8 cellular contexts compared by ENCODE assay signal in the genomic region with DNA sequence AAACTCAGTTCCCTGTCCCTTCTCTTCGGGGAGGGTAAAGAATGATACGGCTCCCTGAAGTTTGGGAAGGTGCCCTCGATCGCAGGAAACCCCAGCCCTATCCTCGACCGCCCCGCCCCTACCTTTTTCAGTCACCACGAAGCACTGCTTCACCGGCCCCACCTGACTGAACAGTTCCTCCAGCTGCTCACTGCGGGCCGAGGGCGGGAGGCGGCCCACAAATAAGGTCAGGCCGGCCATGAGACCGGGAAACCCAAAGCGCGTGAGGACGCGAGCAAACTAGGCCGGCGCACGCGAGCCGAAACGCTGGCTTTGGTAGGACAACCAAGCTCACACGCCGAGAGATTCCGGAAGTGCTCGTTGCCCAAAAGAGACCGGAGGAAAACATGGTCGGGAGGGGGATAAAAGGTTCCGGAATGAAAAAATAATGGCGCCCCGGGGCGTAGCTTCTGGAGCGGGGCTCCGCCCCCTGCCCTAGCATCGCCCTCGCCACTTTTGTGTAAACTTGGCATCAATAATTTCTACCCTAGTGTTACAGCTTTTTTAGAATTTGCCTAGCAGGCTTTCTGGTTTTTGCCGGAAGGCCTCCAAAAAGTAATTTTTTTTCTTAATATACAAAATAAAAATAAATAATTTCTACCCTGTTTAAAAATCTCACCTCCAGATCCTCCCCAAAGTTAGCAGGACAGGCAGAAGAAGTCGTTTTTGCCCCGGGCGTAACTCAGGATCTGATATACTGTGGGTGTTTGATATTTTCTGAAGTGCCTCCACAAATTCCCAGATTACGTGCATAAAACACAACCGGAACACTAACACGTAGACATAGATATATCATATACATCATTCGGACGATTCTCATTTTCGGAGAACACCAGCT. TPM values are rescaled to one million over a fixed set of nuclear protein-coding genes. Genes with fewer than 3 reads are reported as not detected.
A peak's percentile ranks its signal among the peaks of the same experiment; 100 is the strongest.
DNase-seq lines count a peak whose midpoint lies in the region; ATAC-seq and TF ChIP-seq lines count a peak whose summit lies in the region.

A gene with protein sequence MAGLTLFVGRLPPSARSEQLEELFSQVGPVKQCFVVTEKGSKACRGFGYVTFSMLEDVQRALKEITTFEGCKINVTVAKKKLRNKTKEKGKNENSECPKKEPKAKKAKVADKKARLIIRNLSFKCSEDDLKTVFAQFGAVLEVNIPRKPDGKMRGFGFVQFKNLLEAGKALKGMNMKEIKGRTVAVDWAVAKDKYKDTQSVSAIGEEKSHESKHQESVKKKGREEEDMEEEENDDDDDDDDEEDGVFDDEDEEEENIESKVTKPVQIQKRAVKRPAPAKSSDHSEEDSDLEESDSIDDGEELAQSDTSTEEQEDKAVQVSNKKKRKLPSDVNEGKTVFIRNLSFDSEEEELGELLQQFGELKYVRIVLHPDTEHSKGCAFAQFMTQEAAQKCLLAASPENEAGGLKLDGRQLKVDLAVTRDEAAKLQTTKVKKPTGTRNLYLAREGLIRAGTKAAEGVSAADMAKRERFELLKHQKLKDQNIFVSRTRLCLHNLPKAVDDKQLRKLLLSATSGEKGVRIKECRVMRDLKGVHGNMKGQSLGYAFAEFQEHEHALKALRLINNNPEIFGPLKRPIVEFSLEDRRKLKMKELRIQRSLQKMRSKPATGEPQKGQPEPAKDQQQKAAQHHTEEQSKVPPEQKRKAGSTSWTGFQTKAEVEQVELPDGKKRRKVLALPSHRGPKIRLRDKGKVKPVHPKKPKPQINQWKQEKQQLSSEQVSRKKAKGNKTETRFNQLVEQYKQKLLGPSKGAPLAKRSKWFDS (minus strand): TSS at position 355 of the 877 bp plus-strand sequence. CDS start 115 bp downstream, at position 240.

- WGBS in HUES64, result 14% methylated on average over 46 of the region's 49 CpGs

- H3K4me1 ChIP-seq in HUES64 (ENCODE audit: insufficient read depth, low read length) (no peaks in the 10 kb centered on the region), mucosa of descending colon (ENCODE audit: low read depth) (peaks cover 16% of the 10 kb centered on the region)

- H3K36me3 ChIP-seq in HUES64 (ENCODE audit: insufficient read depth, low read length), result peaks cover 23% of the 10 kb centered on the region
- H3K36me3 ChIP-seq in mucosa of descending colon (ENCODE audit: low read depth), result no peaks in the 10 kb centered on the region

- peaks cover 15% of the 10 kb centered on the region for H3K27me3 ChIP-seq in HUES64 (ENCODE audit: insufficient read depth, low read length)

- ATAC-seq in GM21515 (IDR thresholded peaks at IDR 0.05; ENCODE audit: unreplicated experiment), result peak; percentile 92
- peak; percentile 97 for ATAC-seq in mucosa of descending colon

- peak within 1 kb of the TSS; percentile 81 for H3K9ac ChIP-seq in HUES64 (ENCODE audit: low read depth, low read length)

- H3K9me3 ChIP-seq in HUES64 (ENCODE audit: insufficient read depth, low read depth, low read length) (no peaks in the 10 kb centered on the region), mucosa of descending colon (no peaks in the 10 kb centered on the region)

- H3K4me3 ChIP-seq in HUES64 (ENCODE audit: low read length), result peak within 1 kb of the TSS; percentile 87
- peak within 1 kb of the TSS; percentile 84 for H3K4me3 ChIP-seq in epithelial cell of esophagus (ENCODE audit: low read length)
- peak within 1 kb of the TSS; percentile 67 for H3K4me3 ChIP-seq in mucosa of descending colon

- peak within 1 kb of the TSS; percentile 78 for H3K27ac ChIP-seq in HUES64 (ENCODE audit: low read depth, low read length)

- TF ChIP-seq CTCF in epithelial cell of esophagus (IDR thresholded peaks at IDR 0.05; ENCODE audit: insufficient read depth, low read depth, low read length, missing control alignments), result no peak
- TF ChIP-seq CTCF in mucosa of descending colon (IDR thresholded peaks at IDR 0.05), result no peak

- intact Hi-C loops in mucosa of descending colon (cut with DNase I, micrococcal nuclease), result no loop called here

- DNase-seq in DMS 273 treated with DMSO at 0.1 percent for 48 hours (lab: John Stamatoyannopoulos, UW) (peak; percentile 81), OCI-M1 (lab: John Stamatoyannopoulos, UW) (peak; percentile 92), activated T-cell treated with anti-CD3 and anti-CD28 coated beads for 24 hours (ENCODE audit: low read depth) (peak; percentile 83), epithelial cell of esophagus (ENCODE audit: low read depth) (peak; percentile 92), mucosa of descending colon (peak; percentile 89 to 90 (median 89))
- peak; percentile 47 to 68 for DNase-seq in stimulated activated CD8-positive, alpha-beta memory T cell treated with anti-CD3 and anti-CD28 coated beads, Interleukin-4, amount 100 ng/mL, for 1 hour (ENCODE audit: low read depth in 2 of 2, low spot score in 1 of 2)

RNA-seq across cellular contexts. Expression of the gene that starts here (rescaled TPM):
- 35.1 TPM for polyA plus RNA-seq in HUES64 (2013, experiment 1 of 2)
- polyA plus RNA-seq in HUES64 (2013, experiment 2 of 2), result 30.6 TPM
- 10 to 100 TPM; 23.6 to 34.3 (median 27.1) TPM for total RNA-seq in mucosa of descending colon

Comparison
In these comparisons a context has a peak if more than half of its experiments do, and no peak if none do; other contexts are left out.
1. Peak in every context shown above with its lines: DNase-seq, ATAC-seq, H3K4me3 ChIP-seq and H3K27ac ChIP-seq.